21 cellular contexts compared by ENCODE assay signal in the genomic region with DNA sequence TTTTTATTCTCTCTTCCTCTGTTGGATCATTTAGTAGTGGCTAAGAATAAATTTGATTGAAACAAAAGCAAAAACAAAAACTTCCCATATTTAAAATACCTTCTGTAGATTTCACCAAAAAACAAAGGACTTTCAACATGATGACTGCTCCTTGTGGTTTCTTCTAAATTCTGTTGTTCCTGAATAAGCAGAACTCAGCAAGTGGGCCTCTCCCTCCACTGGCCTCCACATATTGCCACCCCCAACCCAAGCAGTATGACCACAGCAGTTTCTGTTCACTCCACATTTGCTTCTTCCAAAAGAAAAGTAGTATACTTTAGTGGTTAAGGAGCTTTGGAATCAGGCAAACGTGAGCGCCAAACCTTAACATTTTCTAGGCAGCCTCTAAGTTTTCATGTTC.
"Had no signal": no experiment of that assay in that cellular context is flagged by ENCODE, and none has a peak within 500 bp of the region (broad histone marks: within the 10 kb centered on the region; RNA-seq: fewer than 3 reads in every experiment).

No MANE protein-coding gene starts in this region.

- H3K27ac ChIP-seq: gastrocnemius medialis, skin epidermis, stomach, vagina had no signal

- H3K36me3 ChIP-seq: gastrocnemius medialis, stomach, vagina had no signal

- H3K27me3 ChIP-seq: gastrocnemius medialis, stomach, vagina had no signal

- DNase-seq: activated B cell treated with CpG ODN at 0.5 μM for 24 hours; activated CD4-positive, alpha-beta memory T cell treated with anti-CD3 and anti-CD28 coated beads, Interleukin-2, amount 10 ng/mL, durations not matched to agents 7 days and 5 days; activated CD4-positive, alpha-beta T cell treated with anti-CD3 and anti-CD28 coated beads for 48 hours; activated CD8-positive, alpha-beta memory T cell treated with anti-CD3 and anti-CD28 coated beads, Interleukin-2, amount 10 ng/mL, durations not matched to agents 7 days and 5 days; activated naive CD4-positive, alpha-beta T cell; activated naive CD8-positive, alpha-beta T cell treated with anti-CD3 and anti-CD28 coated beads for 36 hours; amygdala; cerebellar nuclear complex; cortex of kidney; erythroblast; gastrocnemius medialis; head of caudate nucleus; nephron progenitor cell; nucleus accumbens; right cardiac atrium; stimulated activated CD4-positive, alpha-beta T cell treated with anti-CD3 and anti-CD28 coated beads, Interleukin-4, amount 100 ng/mL, for 1 hour; stomach; trophoblast cell had no signal

- ATAC-seq: activated CD8-positive, alpha-beta memory T cell treated with anti-CD3 and anti-CD28 coated beads, Interleukin-2, amount 10 ng/mL, durations not matched to agents 7 days and 5 days; gastrocnemius medialis; right cardiac atrium had no signal

- H3K4me3 ChIP-seq: gastrocnemius medialis, lung, skin epidermis, stomach, vagina had no signal

- H3K4me1 ChIP-seq: gastrocnemius medialis, stomach, vagina had no signal

- H3K9me3 ChIP-seq: gastrocnemius medialis, vagina had no signal
